Comparison of ENCODE assay signal across 11 cellular contexts in the genomic region with DNA sequence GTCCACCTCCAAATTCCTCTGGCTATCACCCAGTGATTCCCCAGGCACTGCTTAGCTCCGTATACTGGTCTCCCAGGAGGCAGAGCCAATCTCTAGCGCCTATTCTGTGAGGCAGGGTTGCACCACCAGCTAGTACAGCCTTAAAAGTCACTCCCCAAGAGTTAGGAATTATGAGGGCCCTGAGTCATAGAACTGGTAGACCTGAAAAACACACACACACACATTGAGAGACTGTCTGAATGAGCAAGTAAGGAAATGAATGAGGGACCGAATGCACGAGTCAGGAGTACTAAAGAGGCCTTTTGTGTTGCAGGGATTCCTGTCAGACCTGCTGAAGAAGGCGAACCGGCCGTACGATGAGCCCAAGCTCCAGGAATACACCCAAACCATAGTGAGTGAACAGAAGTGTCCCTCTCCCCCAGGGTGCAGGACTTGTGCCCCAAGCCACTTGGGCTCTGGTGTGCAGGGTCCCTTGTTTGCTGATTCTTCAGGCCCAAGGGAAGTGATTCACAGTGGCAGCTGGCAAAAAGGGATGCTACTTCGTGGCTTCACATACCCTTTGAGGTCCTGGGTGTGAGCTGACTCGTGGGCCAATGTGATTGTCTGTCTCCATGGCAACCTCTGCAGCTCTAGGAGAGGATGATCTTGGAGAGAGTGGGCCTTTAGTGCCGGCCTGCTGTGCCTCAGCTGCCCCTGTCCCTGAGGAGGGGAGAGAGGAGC. TPM values are rescaled to one million over a fixed set of nuclear protein-coding genes. Genes with fewer than 3 reads are reported as not detected.
DNase-seq lines count a peak whose midpoint lies in the region; ATAC-seq and TF ChIP-seq lines count a peak whose summit lies in the region.
"Had no signal": no experiment of that assay in that cellular context is flagged by ENCODE, and none has a peak within 500 bp of the region (broad histone marks: within the 10 kb centered on the region; RNA-seq: fewer than 3 reads in every experiment).

No MANE protein-coding gene starts in this region.

- CTCF ChIA-PET in WTC11 (lab: Charles Lee), result interaction anchor here (0.8 to 8.8 kb wide), 6 partner anchors 16 to 582 kb away, joined by 3 to 75 read pairs (median 4); no protein-coding TSS in a partner anchor

- peak; percentile 35 for DNase-seq in AG10803 (ENCODE audit: low read depth)
- peak; percentile 58 for DNase-seq in ELF-1 (ENCODE audit: low read depth, low spot score)
- no peak for DNase-seq in WTC11 (ENCODE audit: low spot score)
- DNase-seq in iris pigment epithelial cell (ENCODE audit: low read depth), result peak; percentile 21
- DNase-seq in dermis blood vessel endothelial cell, result no peak
- no peak for DNase-seq in progenitor cell of endocrine pancreas (ENCODE audit: low spot score, unreplicated experiment)
- DNase-seq in nephron progenitor cell, result no peak
- DNase-seq in cortex of kidney (lab: John Stamatoyannopoulos, UW), result no peak
- DNase-seq: NCI-H69, psoas muscle had no signal

- H3K36me3 Mint-ChIP-seq in WTC11 (no peaks in the 10 kb centered on the region), progenitor cell of endocrine pancreas (ENCODE audit: insufficient read depth) (no peaks in the 10 kb centered on the region), nephron progenitor cell (ENCODE audit: low read depth) (no peaks in the 10 kb centered on the region)

- no peak overlapping the region for H3K4me3 ChIP-seq in AG10803 (ENCODE audit: low read length)
- H3K4me3 ChIP-seq: psoas muscle had no signal

- no peak overlapping the region for H3K4me3 Mint-ChIP-seq in WTC11
- no peak overlapping the region for H3K4me3 Mint-ChIP-seq in progenitor cell of endocrine pancreas (ENCODE audit: low read depth)
- no peak overlapping the region for H3K4me3 Mint-ChIP-seq in nephron progenitor cell

- H3K9me3 Mint-ChIP-seq in WTC11 (no peaks in the 10 kb centered on the region; the same call in 1 of the 2 replicates), progenitor cell of endocrine pancreas (ENCODE audit: low read depth) (no peaks in the 10 kb centered on the region), nephron progenitor cell (no peaks in the 10 kb centered on the region)

- TF ChIP-seq CTCF in AG10803 (conservative IDR thresholded peaks at IDR 0.05; ENCODE audit: low read length) (no peak), WTC11 (IDR thresholded peaks at IDR 0.05) (no peak), progenitor cell of endocrine pancreas (IDR thresholded peaks at IDR 0.05; ENCODE audit: unreplicated experiment) (no peak), nephron progenitor cell (IDR thresholded peaks at IDR 0.05) (no peak)

- 0 out of 2 replicates have a peak overlapping the region, but pooled peaks have one; percentile 0 for H3K27ac Mint-ChIP-seq in WTC11
- no peak overlapping the region for H3K27ac Mint-ChIP-seq in progenitor cell of endocrine pancreas
- H3K27ac Mint-ChIP-seq in nephron progenitor cell, result no peak overlapping the region

- POLR2A ChIA-PET in WTC11 (lab: Charles Lee), result no interaction called here

- H3K4me1 Mint-ChIP-seq in WTC11 (peaks cover 54% of the 10 kb centered on the region), progenitor cell of endocrine pancreas (ENCODE audit: low read depth) (peaks cover 9% of the 10 kb centered on the region), nephron progenitor cell (peaks cover 38% of the 10 kb centered on the region)

- H3K27me3 Mint-ChIP-seq in WTC11 (ENCODE audit: low read depth) (no peaks in the 10 kb centered on the region; the same call in 1 of the 2 replicates), progenitor cell of endocrine pancreas (peaks cover 25% of the 10 kb centered on the region), nephron progenitor cell (ENCODE audit: low read depth, poor library complexity) (peaks cover 48% of the 10 kb centered on the region)

- ATAC-seq in WTC11, result peak; percentile 25
- ATAC-seq: psoas muscle had no signal

TF ChIP-seq in WTC11, 78 proteins besides CTCF, POLR2A, EP300 and RAD21:
- no peak for TF ChIP-seq JAZF1 (CRISPR knock-in tag; IDR thresholded peaks at IDR 0.05)
- TF ChIP-seq TP53 (CRISPR knock-in tag; IDR thresholded peaks at IDR 0.05), result no peak
- TF ChIP-seq RELA (CRISPR knock-in tag; IDR thresholded peaks at IDR 0.05; ENCODE audit: borderline replicate concordance), result no peak
- TF ChIP-seq ZNF317 (CRISPR knock-in tag; IDR thresholded peaks at IDR 0.05; ENCODE audit: borderline replicate concordance, low read depth), result no peak
- no peak for TF ChIP-seq CBFB (CRISPR knock-in tag; IDR thresholded peaks at IDR 0.05; ENCODE audit: low read depth)
- TF ChIP-seq RORB (CRISPR knock-in tag; IDR thresholded peaks at IDR 0.05), result no peak
- TF ChIP-seq, protein P1, sequence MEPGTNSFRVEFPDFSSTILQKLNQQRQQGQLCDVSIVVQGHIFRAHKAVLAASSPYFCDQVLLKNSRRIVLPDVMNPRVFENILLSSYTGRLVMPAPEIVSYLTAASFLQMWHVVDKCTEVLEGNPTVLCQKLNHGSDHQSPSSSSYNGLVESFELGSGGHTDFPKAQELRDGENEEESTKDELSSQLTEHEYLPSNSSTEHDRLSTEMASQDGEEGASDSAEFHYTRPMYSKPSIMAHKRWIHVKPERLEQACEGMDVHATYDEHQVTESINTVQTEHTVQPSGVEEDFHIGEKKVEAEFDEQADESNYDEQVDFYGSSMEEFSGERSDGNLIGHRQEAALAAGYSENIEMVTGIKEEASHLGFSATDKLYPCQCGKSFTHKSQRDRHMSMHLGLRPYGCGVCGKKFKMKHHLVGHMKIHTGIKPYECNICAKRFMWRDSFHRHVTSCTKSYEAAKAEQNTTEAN (CRISPR knock-in tag; IDR thresholded peaks at IDR 0.05), result no peak
- TF ChIP-seq, protein P2, sequence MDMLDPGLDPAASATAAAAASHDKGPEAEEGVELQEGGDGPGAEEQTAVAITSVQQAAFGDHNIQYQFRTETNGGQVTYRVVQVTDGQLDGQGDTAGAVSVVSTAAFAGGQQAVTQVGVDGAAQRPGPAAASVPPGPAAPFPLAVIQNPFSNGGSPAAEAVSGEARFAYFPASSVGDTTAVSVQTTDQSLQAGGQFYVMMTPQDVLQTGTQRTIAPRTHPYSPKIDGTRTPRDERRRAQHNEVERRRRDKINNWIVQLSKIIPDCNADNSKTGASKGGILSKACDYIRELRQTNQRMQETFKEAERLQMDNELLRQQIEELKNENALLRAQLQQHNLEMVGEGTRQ (CRISPR knock-in tag; IDR thresholded peaks at IDR 0.05), result no peak
- no peak for TF ChIP-seq CREM (CRISPR knock-in tag; IDR thresholded peaks at IDR 0.05)
- TF ChIP-seq, protein P3, sequence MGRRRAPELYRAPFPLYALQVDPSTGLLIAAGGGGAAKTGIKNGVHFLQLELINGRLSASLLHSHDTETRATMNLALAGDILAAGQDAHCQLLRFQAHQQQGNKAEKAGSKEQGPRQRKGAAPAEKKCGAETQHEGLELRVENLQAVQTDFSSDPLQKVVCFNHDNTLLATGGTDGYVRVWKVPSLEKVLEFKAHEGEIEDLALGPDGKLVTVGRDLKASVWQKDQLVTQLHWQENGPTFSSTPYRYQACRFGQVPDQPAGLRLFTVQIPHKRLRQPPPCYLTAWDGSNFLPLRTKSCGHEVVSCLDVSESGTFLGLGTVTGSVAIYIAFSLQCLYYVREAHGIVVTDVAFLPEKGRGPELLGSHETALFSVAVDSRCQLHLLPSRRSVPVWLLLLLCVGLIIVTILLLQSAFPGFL (CRISPR knock-in tag; IDR thresholded peaks at IDR 0.05; ENCODE audit: borderline replicate concordance), result no peak
- TF ChIP-seq, protein P4, sequence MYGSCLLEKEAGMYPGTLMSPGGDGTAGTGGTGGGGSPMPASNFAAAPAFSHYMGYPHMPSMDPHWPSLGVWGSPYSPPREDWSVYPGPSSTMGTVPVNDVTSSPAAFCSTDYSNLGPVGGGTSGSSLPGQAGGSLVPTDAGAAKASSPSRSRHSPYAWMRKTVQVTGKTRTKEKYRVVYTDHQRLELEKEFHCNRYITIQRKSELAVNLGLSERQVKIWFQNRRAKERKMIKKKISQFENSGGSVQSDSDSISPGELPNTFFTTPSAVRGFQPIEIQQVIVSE (CRISPR knock-in tag; IDR thresholded peaks at IDR 0.05; ENCODE audit: borderline replicate concordance), result no peak
- no peak for TF ChIP-seq GRHL2 (CRISPR knock-in tag; IDR thresholded peaks at IDR 0.05; ENCODE audit: insufficient replicate concordance, severe bottlenecking)
- TF ChIP-seq KAT7 (CRISPR knock-in tag; IDR thresholded peaks at IDR 0.05; ENCODE audit: borderline replicate concordance), result no peak

RNA-seq across cellular contexts. Expression of a gene that starts 24.7 kb away (rescaled TPM):
- 1.6 to 2.6 TPM (median 2.5 TPM) in 3 replicates for total RNA-seq in WTC11 (2021)
- total RNA-seq in dermis blood vessel endothelial cell, result not detected in 2 replicates
- total RNA-seq in progenitor cell of endocrine pancreas, result 0.96 and 2.2 TPM in 2 replicates

RNA-seq across cellular contexts. Expression of a gene that starts 58.6 kb away (rescaled TPM):
- total RNA-seq in WTC11 (2021) (0.23 to 0.62 TPM (median 0.55 TPM) in 3 replicates), dermis blood vessel endothelial cell (not detected in 2 replicates), progenitor cell of endocrine pancreas (not detected in 2 replicates)
- total RNA-seq: G401, psoas muscle had no signal

Comparison
In these comparisons a context has a peak if more than half of its experiments do, and no peak if none do; other contexts are left out.
1. DNase-seq: peak in AG10803 (single experiment), ELF-1 (single experiment) and iris pigment epithelial cell (single experiment); none in WTC11 (single experiment), dermis blood vessel endothelial cell (single experiment), progenitor cell of endocrine pancreas (single experiment), nephron progenitor cell (single experiment) and cortex of kidney (single experiment).